In genomic region chr19:30049844-30050667, GRCh38 we compare ENCODE assay signal across 26 cellular contexts.
DNase-seq lines count a peak whose midpoint lies in the region; ATAC-seq, FAIRE-seq and TF ChIP-seq lines count a peak whose summit lies in the region.
"Had no signal": no experiment of that assay in that cellular context is flagged by ENCODE, and none has a peak within 500 bp of the region (broad histone marks: within the 10 kb centered on the region; RNA-seq: fewer than 3 reads in every experiment).

No MANE protein-coding gene starts in this region.

- peak; percentile 17 for FAIRE-seq in urothelium cell line (lab: Jason Lieb, UNC)
- FAIRE-seq: GM19239 had no signal

- H3K27me3 ChIP-seq in dorsolateral prefrontal cortex, result no peaks in the 10 kb centered on the region
- H3K27me3 ChIP-seq: gastrocnemius medialis, spleen, upper lobe of left lung had no signal

- H3K4me3 ChIP-seq in SK-N-MC, result 0 out of 2 replicates have a peak overlapping the region, but pooled peaks have one; percentile 38
- H3K4me3 ChIP-seq in dorsolateral prefrontal cortex, result peak overlapping the region in 5 of 59 donors; percentile 2 to 21 (median 13)
- H3K4me3 ChIP-seq: gastrocnemius medialis, spleen, upper lobe of left lung had no signal

- ATAC-seq in HG02981 (IDR thresholded peaks at IDR 0.05; ENCODE audit: unreplicated experiment), result no peak
- no peak for ATAC-seq in activated CD4-positive, CD25-positive, alpha-beta regulatory T cell treated with anti-CD3 and anti-CD28 coated beads, Interleukin-2, amount 50 U/mL, for 24 hours
- ATAC-seq: activated naive CD4-positive, alpha-beta T cell treated with anti-CD3 and anti-CD28 coated beads, Interleukin-2, amount 50 U/mL, for 72 hours; activated T-helper 17 cell treated with anti-CD3 and anti-CD28 coated beads, Interleukin-2, amount 50 U/mL, for 72 hours; esophagus mucosa; gastrocnemius medialis; Panc1 had no signal

- H3K36me3 ChIP-seq in SK-N-MC (ENCODE audit: insufficient read depth, low read length), result no peaks in the 10 kb centered on the region
- H3K36me3 ChIP-seq: gastrocnemius medialis, spleen, upper lobe of left lung had no signal

- no peak for DNase-seq in SK-N-MC (ENCODE audit: low read depth, low spot score)
- DNase-seq in dorsolateral prefrontal cortex, result no peak
- peak; percentile 40 for DNase-seq in midbrain (lab: John Stamatoyannopoulos, UW)
- DNase-seq in urothelium cell line (ENCODE audit: low spot score), result no peak
- no peak for DNase-seq in HuH-7.5 (ENCODE audit: low spot score)
- DNase-seq: activated CD4-positive, alpha-beta memory T cell treated with anti-CD3 and anti-CD28 coated beads, Interleukin-2, amount 10 ng/mL, durations not matched to agents 7 days and 5 days; activated CD8-positive, alpha-beta memory T cell treated with anti-CD3 and anti-CD28 coated beads, Interleukin-2, amount 50 U/mL, for 48 hours; Calu3; cortex of kidney; DMS79 treated with DMSO at 0.1 percent for 48 hours; gastrocnemius medialis; HCEC 1CT; immature natural killer cell; MV-4-11; NCI-H146; NCI-H524; SIG-M5; spleen; upper lobe of left lung had no signal

- H3K9me3 ChIP-seq in SK-N-MC (ENCODE audit: low read depth, low read length), result no peaks in the 10 kb centered on the region
- H3K9me3 ChIP-seq: gastrocnemius medialis, spleen, upper lobe of left lung had no signal

- H3K27ac ChIP-seq in SK-N-MC (peak overlapping the region; percentile 74), dorsolateral prefrontal cortex (peak overlapping the region; percentile 15 to 99 (median 94))
- H3K27ac ChIP-seq: gastrocnemius medialis, spleen, upper lobe of left lung had no signal

- intact Hi-C loops in dorsolateral prefrontal cortex (cut with DNase I), result loop anchor here (5.0 to 10.0 kb wide), 4 partner anchors 105 to 602 kb away; partner anchors contain the start of gene URI1 (in 1 of the 2)

- no peak for TF ChIP-seq CTCF in dorsolateral prefrontal cortex (IDR thresholded peaks at IDR 0.05 in 54 of 56, conservative IDR thresholded peaks at IDR 0.05 in 2 of 56; ENCODE audit: low read depth in 1 of 56, partially characterized antibody in 56 of 56)

- H3K9ac ChIP-seq in SK-N-MC (ENCODE audit: insufficient read length), result no peak overlapping the region
